In the genomic region with DNA sequence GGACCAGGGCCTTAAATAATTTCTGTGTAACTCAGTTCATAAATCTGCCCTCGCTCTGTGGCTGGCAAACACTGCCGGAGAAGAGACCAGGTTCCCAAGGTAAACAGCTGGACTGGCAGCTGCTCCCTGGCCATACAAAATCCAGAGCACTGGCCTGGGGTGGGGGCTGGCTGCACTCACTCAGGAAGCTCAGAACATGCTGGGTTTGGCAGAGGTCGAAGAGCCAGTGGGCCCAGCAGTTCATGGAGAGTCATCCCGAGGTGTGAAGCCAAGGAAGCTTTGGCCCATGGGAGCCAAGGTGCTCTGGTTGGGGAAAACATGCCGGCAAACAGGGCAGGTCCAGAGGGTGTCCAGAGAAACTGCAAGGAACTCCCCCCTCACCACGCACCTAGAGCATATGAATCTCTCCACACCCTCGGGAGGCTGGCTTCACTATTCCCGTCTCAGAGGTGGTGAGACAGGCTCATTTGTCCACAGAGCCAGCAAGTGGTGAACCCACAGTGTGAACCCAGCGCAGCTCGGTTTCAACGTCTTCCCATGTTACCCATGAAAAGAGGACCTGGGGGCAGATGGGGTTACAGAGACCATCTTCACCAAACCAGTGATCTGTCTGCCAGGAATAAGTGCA, we compare ENCODE assay signal across 21 cellular contexts.
A peak's percentile ranks its signal among the peaks of the same experiment; 100 is the strongest.
DNase-seq lines count a peak whose midpoint lies in the region; ATAC-seq, FAIRE-seq and TF ChIP-seq lines count a peak whose summit lies in the region.
"Had no signal": no experiment of that assay in that cellular context is flagged by ENCODE, and none has a peak within 500 bp of the region (broad histone marks: within the 10 kb centered on the region; RNA-seq: fewer than 3 reads in every experiment).

No MANE protein-coding gene starts in this region.

- CTCF ChIA-PET in OCI-LY7 (lab: Charles Lee; ENCODE audit: unreplicated experiment) = no interaction called here

- H3K4me3 Mint-ChIP-seq in CD14-positive monocyte = no peak overlapping the region
- H3K4me3 Mint-ChIP-seq in natural killer cell = peak overlapping the region; percentile 18
- H3K4me3 Mint-ChIP-seq: HFFc6 had no signal

- H3K9me2 ChIP-seq in OCI-LY7 (ENCODE audit: insufficient read depth, low read length) = no peaks in the 10 kb centered on the region

- H3K36me3 ChIP-seq in OCI-LY7 (ENCODE audit: insufficient read depth, low read length) = no peaks in the 10 kb centered on the region
- H3K36me3 ChIP-seq: lower lobe of right lung had no signal

- H3K27ac Mint-ChIP-seq in CD14-positive monocyte = no peak overlapping the region
- peak overlapping the region in 1 of 2 donors; percentile 35 for H3K27ac Mint-ChIP-seq in natural killer cell
- H3K27ac Mint-ChIP-seq: HFFc6 had no signal

- peak; percentile 25 for DNase-seq in SHP77 treated with DMSO at 0.1 percent for 48 hours (lab: John Stamatoyannopoulos, UW)
- no peak for DNase-seq in SHP77 (lab: John Stamatoyannopoulos, UW)
- peak; percentile 25 for DNase-seq in CD14-positive monocyte (ENCODE audit: low spot score)
- DNase-seq in natural killer cell = peak; percentile 13
- DNase-seq in AG08395 (ENCODE audit: low spot score) = no peak
- no peak for DNase-seq in OCI-LY7 (ENCODE audit: low spot score)
- no peak for DNase-seq in frontal cortex (ENCODE audit: low spot score in 2 of 2)
- DNase-seq: HFFc6, lower lobe of right lung, NCI-H1092 treated with DMSO at 0.1 percent for 48 hours, NCI-H2107, NCI-H524 treated with DMSO at 0.1 percent for 48 hours, testis had no signal

- no peak for FAIRE-seq in frontal cortex (lab: Jason Lieb, UNC)
- FAIRE-seq: A549, endometrium, islet of Langerhans, RCC 7860 had no signal

- peaks cover 2 to 11% (median 10%) of the 10 kb centered on the region in 3 donors for H3K27me3 Mint-ChIP-seq in CD14-positive monocyte (ENCODE audit: low read depth in 3 of 3)
- H3K27me3 Mint-ChIP-seq in natural killer cell (ENCODE audit: low read depth in 2 of 2) = peaks cover 29 to 41% of the 10 kb centered on the region in 2 donors

- H3K4me3 ChIP-seq in OCI-LY7 (ENCODE audit: low read depth, low read length, poor library complexity, severe bottlenecking) = no peak overlapping the region
- H3K4me3 ChIP-seq: A549, lower lobe of right lung, testis had no signal

- H3K4me1 Mint-ChIP-seq in CD14-positive monocyte = no peaks in the 10 kb centered on the region
- H3K4me1 Mint-ChIP-seq in natural killer cell = peaks cover 14 to 23% of the 10 kb centered on the region in 2 donors

- no peaks in the 10 kb centered on the region for H4K20me1 ChIP-seq in OCI-LY7 (ENCODE audit: insufficient read depth, low read length)

- TF ChIP-seq CTCF in CD14-positive monocyte (IDR thresholded peaks at IDR 0.05) (no peak), VCaP (conservative IDR thresholded peaks at IDR 0.05) (no peak), natural killer cell (IDR thresholded peaks at IDR 0.05) (no peak), OCI-LY7 (conservative IDR thresholded peaks at IDR 0.05; ENCODE audit: low read length) (no peak)

- H2AFZ ChIP-seq in OCI-LY7 (ENCODE audit: low read length) = no peak overlapping the region
- H2AFZ ChIP-seq: parathyroid adenoma had no signal

- H3K9me3 Mint-ChIP-seq in CD14-positive monocyte (peaks cover 0 to under 1% (median 0%) of the 10 kb centered on the region in 7 donors), natural killer cell (peaks cover 0 to under 1% of the 10 kb centered on the region in 2 donors)
- H3K9me3 Mint-ChIP-seq: HFFc6 had no signal

- H3K4me2 ChIP-seq in OCI-LY7 (ENCODE audit: low read length) = no peak overlapping the region
- H3K4me2 ChIP-seq: A549, KMS-11 had no signal

- no peaks in the 10 kb centered on the region for H3K4me1 ChIP-seq in OCI-LY7 (ENCODE audit: insufficient read depth, low read length, poor library complexity, severe bottlenecking)
- H3K4me1 ChIP-seq: A549, lower lobe of right lung, parathyroid adenoma, testis had no signal

- H3K27ac ChIP-seq in VCaP (0 out of 2 replicates have a peak overlapping the region, but pooled peaks have one; percentile 15), OCI-LY7 (ENCODE audit: low read depth, low read length, poor library complexity, severe bottlenecking) (no peak overlapping the region)
- H3K27ac ChIP-seq: A549, C4-2B, KMS-11, lower lobe of right lung, parathyroid adenoma, testis had no signal

- H3K9me3 ChIP-seq in OCI-LY7 (ENCODE audit: low read length) = no peaks in the 10 kb centered on the region
- H3K9me3 ChIP-seq: A549, lower lobe of right lung, testis had no signal

- peak in 2 of 3 donors; percentile 28 to 33 for ATAC-seq in natural killer cell
- ATAC-seq: A549, lower lobe of right lung had no signal

- POLR2A ChIA-PET in OCI-LY7 (lab: Charles Lee) = no interaction called here

- intact Hi-C loops in CD14-positive monocyte (cut with micrococcal nuclease) (no loop called here), natural killer cell (cut with micrococcal nuclease) (no loop called here), OCI-LY7 (cut with micrococcal nuclease; ENCODE audit: unreplicated experiment) (no loop called here)

- no TSS peak for BruUV-seq in OCI-LY7 (replicated peaks; lab: Mats Ljungman, UMichigan)

- no peaks in the 10 kb centered on the region for H3K36me3 Mint-ChIP-seq in CD14-positive monocyte
- no peaks in the 10 kb centered on the region for H3K36me3 Mint-ChIP-seq in natural killer cell

- H3K79me2 ChIP-seq in OCI-LY7 (ENCODE audit: insufficient read depth, low read depth, low read length) = no peaks in the 10 kb centered on the region
- H3K79me2 ChIP-seq: parathyroid adenoma had no signal

Comparison
In these comparisons a context has a peak if more than half of its experiments do, and no peak if none do; other contexts are left out.
1. DNase-seq: peak in SHP77 treated with DMSO at 0.1 percent for 48 hours (single experiment), CD14-positive monocyte (single experiment) and natural killer cell (single experiment); none in SHP77 (0 of 2), AG08395 (single experiment), OCI-LY7 (single experiment) and frontal cortex (0 of 2).